1 cellular context compared by ENCODE assay signal in genomic region chr11:44602810-44603410, GRCh38.
TF ChIP-seq lines count a peak whose summit lies in the region.

No MANE protein-coding gene starts in this region.

TF ChIP-seq in SK-N-SH, 30 proteins besides CTCF, POLR2A, EP300 and RAD21 (continued from another document):
- TF ChIP-seq REST (IDR thresholded peaks at IDR 0.05; ENCODE audit: low read depth, low read length) = no peak
- TF ChIP-seq CHD2 (IDR thresholded peaks at IDR 0.05; ENCODE audit: low read length, partially characterized antibody) = no peak
- TF ChIP-seq NFIC (IDR thresholded peaks at IDR 0.05; ENCODE audit: borderline replicate concordance) = no peak
- TF ChIP-seq NRF1 (IDR thresholded peaks at IDR 0.05; ENCODE audit: low read depth, low read length) = no peak
- no peak for TF ChIP-seq GATA2 (CRISPR knock-in tag; IDR thresholded peaks at IDR 0.05)
- TF ChIP-seq GABPA (IDR thresholded peaks at IDR 0.05; ENCODE audit: low read depth) = no peak
- no peak for TF ChIP-seq FOXJ3 (CRISPR knock-in tag; IDR thresholded peaks at IDR 0.05)
